ENCODE assay signal across 10 cellular contexts in the genomic region with DNA sequence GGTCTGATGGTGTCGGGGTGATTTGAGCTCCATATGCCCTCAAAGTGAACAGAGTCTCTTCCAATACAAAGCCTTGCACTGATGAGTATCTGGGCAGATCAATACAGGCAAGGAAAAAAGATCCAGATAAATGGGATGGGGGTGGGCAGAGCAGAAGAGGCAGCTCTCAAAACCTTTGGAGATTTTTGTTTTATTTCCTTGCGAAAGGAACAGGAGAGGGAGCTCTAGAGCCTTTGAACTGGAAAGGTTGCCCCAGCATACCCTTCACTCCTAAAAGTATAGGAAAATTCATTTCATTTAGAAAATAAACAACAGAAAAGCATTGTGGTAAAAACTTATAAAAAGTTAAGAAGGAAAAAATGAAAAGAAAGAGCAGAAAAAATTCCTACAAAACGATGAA. TPM values are rescaled to one million over a fixed set of nuclear protein-coding genes. Genes with fewer than 3 reads are reported as not detected.
DNase-seq lines count a peak whose midpoint lies in the region; ATAC-seq and TF ChIP-seq lines count a peak whose summit lies in the region.
"Had no signal": no experiment of that assay in that cellular context is flagged by ENCODE, and none has a peak within 500 bp of the region (broad histone marks: within the 10 kb centered on the region; RNA-seq: fewer than 3 reads in every experiment).

No MANE protein-coding gene starts in this region.

- H3K27me3 ChIP-seq in DOHH2 (ENCODE audit: control insufficient read depth, low read length): peaks cover 22% of the 10 kb centered on the region; the same call in 1 of the 2 replicates
- peaks cover 30% of the 10 kb centered on the region for H3K27me3 ChIP-seq in adrenal gland
- no peaks in the 10 kb centered on the region for H3K27me3 ChIP-seq in lung (ENCODE audit: control insufficient read depth, insufficient read depth)

- peak; percentile 43 for TF ChIP-seq CTCF in DOHH2 (IDR thresholded peaks at IDR 0.05; ENCODE audit: low read depth, low read length, poor library complexity, severe bottlenecking)
- peak in 4 of 6 experiments; percentile 14 to 39 (median 37) for TF ChIP-seq CTCF in adrenal gland (IDR thresholded peaks at IDR 0.05)
- TF ChIP-seq CTCF in lung (IDR thresholded peaks at IDR 0.05; ENCODE audit: control extremely low read depth, extremely low read depth): peak; percentile 2

- no peak overlapping the region for H3K4me2 ChIP-seq in DOHH2 (ENCODE audit: low read length)

- H3K27ac ChIP-seq in DOHH2 (ENCODE audit: low read depth, low read length): no peak overlapping the region
- no peak overlapping the region for H3K27ac ChIP-seq in adrenal gland
- H3K27ac ChIP-seq in lung (ENCODE audit: low read depth in 1 of 2, low read length in 1 of 2): no peak overlapping the region

- intact Hi-C loops in adrenal gland (cut with DNase I): no loop called here

- no peaks in the 10 kb centered on the region for H3K9me2 ChIP-seq in DOHH2 (replicated peaks; ENCODE audit: control insufficient read depth, low read length)

- ATAC-seq in lung (ENCODE audit: insufficient read depth, low FRiP score) (no peak), HG03457 (IDR thresholded peaks at IDR 0.05; ENCODE audit: unreplicated experiment) (no peak), GM19324 (IDR thresholded peaks at IDR 0.05; ENCODE audit: low FRiP score, unreplicated experiment) (no peak)

- H3F3A ChIP-seq in DOHH2 (ENCODE audit: control insufficient read depth, insufficient read depth): no peaks in the 10 kb centered on the region

- no peaks in the 10 kb centered on the region for H4K20me1 ChIP-seq in DOHH2 (ENCODE audit: control insufficient read depth, insufficient read depth, low read depth, low read length)

- 37 to 43% (median 41%) methylated on average over 3 of the region's 3 CpGs for WGBS in adrenal gland, 4 donors
- 47 to 50% methylated on average over 3 of the region's 3 CpGs for WGBS in lung, 2 donors

- H3K4me3 ChIP-seq in DOHH2 (ENCODE audit: low read length): no peak overlapping the region
- no peak overlapping the region for H3K4me3 ChIP-seq in adrenal gland
- H3K4me3 ChIP-seq in lung: no peak overlapping the region
- H3K4me3 ChIP-seq: HAP-1 had no signal

- no peaks in the 10 kb centered on the region for H3K4me1 ChIP-seq in DOHH2 (ENCODE audit: control insufficient read depth, low read length)
- no peaks in the 10 kb centered on the region for H3K4me1 ChIP-seq in adrenal gland (replicated peaks in 1 of 2)
- no peaks in the 10 kb centered on the region for H3K4me1 ChIP-seq in lung (ENCODE audit: control insufficient read depth in 2 of 2, insufficient read depth in 2 of 2, low read length in 2 of 2)
- H3K4me1 ChIP-seq: HAP-1 had no signal

- H3K36me3 ChIP-seq in DOHH2 (ENCODE audit: control insufficient read depth, low read length): no peaks in the 10 kb centered on the region
- no peaks in the 10 kb centered on the region for H3K36me3 ChIP-seq in adrenal gland (replicated peaks in 1 of 2)
- no peaks in the 10 kb centered on the region for H3K36me3 ChIP-seq in lung (ENCODE audit: control insufficient read depth in 2 of 2, insufficient read depth in 2 of 2, low read length in 2 of 2)
- H3K36me3 ChIP-seq: HAP-1 had no signal

- DNase-seq in LHCN-M2 (ENCODE audit: low read depth) (peak; percentile 5), adrenal gland (no peak), lung (ENCODE audit: low spot score) (no peak), NCI-H2196 (lab: John Stamatoyannopoulos, UW; ENCODE audit: unreplicated experiment) (no peak), HuH-7 (ENCODE audit: low spot score) (no peak)
- DNase-seq: activated B cell treated with CpG ODN at 0.5 μM for 24 hours had no signal

- H3K79me2 ChIP-seq in DOHH2 (ENCODE audit: control insufficient read depth, low read length): no peaks in the 10 kb centered on the region

- no peak for TF ChIP-seq POLR2A in adrenal gland (IDR thresholded peaks at IDR 0.05)

- H3K9me3 ChIP-seq in DOHH2 (ENCODE audit: control insufficient read depth, insufficient read depth, low read length) (no peaks in the 10 kb centered on the region), adrenal gland (replicated peaks in 1 of 3) (no peaks in the 10 kb centered on the region), lung (ENCODE audit: control insufficient read depth in 2 of 2, insufficient read depth in 1 of 2, low read length in 1 of 2) (peaks cover 0 to 2% of the 10 kb centered on the region in 2 donors)

RNA-seq across cellular contexts. Expression of a gene that starts 31.4 kb away (rescaled TPM):
- total RNA-seq in LHCN-M2 (2014; rRNA removed): not detected in 2 replicates
- polyA plus RNA-seq in LHCN-M2 (2012): not detected
- not detected for total RNA-seq in adrenal gland
- under 1 TPM in 1 of 3 donors, not detected in 2; 0.16 TPM for polyA plus RNA-seq in adrenal gland
- total RNA-seq in lung: 1 to 10 TPM in 1 of 2 donors, under 1 TPM in 1; 0.18 to 1.1 TPM
- 1 to 10 TPM in 1 of 2 donors, under 1 TPM in 1; 0.04 to 1.3 TPM for polyA plus RNA-seq in lung
- total RNA-seq: activated B cell treated with CpG ODN at 0.5 μM for 24 hours had no signal
